Comparison of ENCODE assay signal across 17 cellular contexts in the genomic region with DNA sequence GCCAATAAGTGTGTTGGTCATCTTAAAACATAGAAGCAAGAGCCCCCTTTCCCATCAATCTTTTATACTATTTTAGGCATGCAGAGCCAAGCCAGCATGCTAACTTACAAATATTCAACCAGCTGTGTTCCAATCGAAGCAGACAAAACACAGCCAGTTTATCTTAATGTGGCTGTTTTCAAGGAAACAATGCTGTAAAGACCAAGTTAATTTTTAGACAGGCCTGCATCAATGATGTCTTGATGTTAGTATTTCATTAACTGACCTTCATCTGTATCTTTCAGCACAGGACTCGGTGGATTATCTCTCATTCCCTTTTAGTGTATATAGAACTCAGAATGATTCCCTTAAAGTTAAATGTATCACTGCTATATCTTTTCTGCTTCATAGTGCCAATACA.
A peak's percentile ranks its signal among the peaks of the same experiment; 100 is the strongest.
DNase-seq lines count a peak whose midpoint lies in the region; ATAC-seq, FAIRE-seq and TF ChIP-seq lines count a peak whose summit lies in the region.
"Had no signal": no experiment of that assay in that cellular context is flagged by ENCODE, and none has a peak within 500 bp of the region (broad histone marks: within the 10 kb centered on the region; RNA-seq: fewer than 3 reads in every experiment).

No MANE protein-coding gene starts in this region.

- H3F3A ChIP-seq in SK-N-SH (replicated peaks; ENCODE audit: insufficient read depth) = no peaks in the 10 kb centered on the region

- no peaks in the 10 kb centered on the region for H3K27me3 ChIP-seq in SK-N-SH (ENCODE audit: insufficient read depth)
- H3K27me3 ChIP-seq in tibial artery = no peaks in the 10 kb centered on the region
- H3K27me3 ChIP-seq in Karpas-422 (ENCODE audit: low read length) = no peaks in the 10 kb centered on the region
- H3K27me3 ChIP-seq: heart right ventricle had no signal

- H3K9ac ChIP-seq in SK-N-SH (no peak overlapping the region), kidney (ENCODE audit: low read length in 2 of 2) (no peak overlapping the region), Karpas-422 (ENCODE audit: low read length) (no peak overlapping the region)

- H3K9me3 ChIP-seq in SK-N-SH (no peaks in the 10 kb centered on the region), kidney (ENCODE audit: control insufficient read depth in 1 of 2, low read length in 2 of 2) (no peaks in the 10 kb centered on the region), tibial artery (no peaks in the 10 kb centered on the region), Karpas-422 (ENCODE audit: low read length) (peaks cover 3% of the 10 kb centered on the region; the same call in 1 of the 2 replicates)
- H3K9me3 ChIP-seq: heart right ventricle had no signal

- H2AFZ ChIP-seq in SK-N-SH (ENCODE audit: low read depth) (no peak overlapping the region), Karpas-422 (ENCODE audit: low read length) (no peak overlapping the region)

- H4K20me1 ChIP-seq in SK-N-SH (ENCODE audit: insufficient read depth) = no peaks in the 10 kb centered on the region
- H4K20me1 ChIP-seq in Karpas-422 (ENCODE audit: insufficient read depth, low read depth, low read length) = no peaks in the 10 kb centered on the region

- no peak overlapping the region for H3K4me3 ChIP-seq in SK-N-SH (ENCODE audit: low read depth in 2 of 2, low read length in 1 of 2)
- H3K4me3 ChIP-seq in kidney (ENCODE audit: low read length in 2 of 2) = peak overlapping the region; percentile 48 to 67
- no peak overlapping the region for H3K4me3 ChIP-seq in tibial artery
- no peak overlapping the region for H3K4me3 ChIP-seq in Karpas-422 (ENCODE audit: low read length)

- no peak for TF ChIP-seq RAD21 in SK-N-SH (IDR thresholded peaks at IDR 0.05; ENCODE audit: low read length)

- H3K79me2 ChIP-seq in SK-N-SH (ENCODE audit: insufficient read depth) = no peaks in the 10 kb centered on the region
- no peaks in the 10 kb centered on the region for H3K79me2 ChIP-seq in Karpas-422 (ENCODE audit: low read length)

- H3K4me2 ChIP-seq in SK-N-SH (peak overlapping the region; percentile 51; the same call in 1 of the 2 replicates), Karpas-422 (ENCODE audit: low read depth, low read length, poor library complexity, severe bottlenecking) (no peak overlapping the region)

- no peak for DNase-seq in SK-N-SH
- DNase-seq in kidney = no peak
- no peak for DNase-seq in urothelium cell line (ENCODE audit: low spot score)
- DNase-seq in tibial artery = no peak
- DNase-seq in Karpas-422 = no peak
- DNase-seq in activated CD4-positive, alpha-beta T cell treated with anti-CD3 and anti-CD28 coated beads for 48 hours = no peak
- DNase-seq: activated T-cell treated with anti-CD3 and anti-CD28 coated beads, Interleukin-2, amount 50 U/mL, for 4 hours; amygdala; COR-L47; heart right ventricle; left cardiac atrium; naive thymus-derived CD8-positive, alpha-beta T cell; NCI-H748 treated with DMSO at 0.1 percent for 48 hours; right cardiac atrium had no signal

- WGBS in SK-N-SH (ENCODE audit: low lambda C conversion rate) = 13% methylated on average over 2 of the region's 2 CpGs

- H3K27ac ChIP-seq in SK-N-SH (ENCODE audit: low read depth in 2 of 2, low read length in 1 of 2) (no peak overlapping the region), kidney (ENCODE audit: low read depth in 2 of 2, low read length in 2 of 2) (peak overlapping the region in 1 of 2 donors; percentile 82), tibial artery (no peak overlapping the region), Karpas-422 (ENCODE audit: low read length) (no peak overlapping the region)

- POLR2A ChIA-PET in SK-N-SH (lab: Yijun Ruan, JAX) = no interaction called here

- FAIRE-seq in kidney (lab: Jason Lieb, UNC) (peak; percentile 70), urothelium cell line (lab: Jason Lieb, UNC) (peak; percentile 48)
- FAIRE-seq: A204.1 had no signal

- intact Hi-C loops in kidney (cut with DNase I) = no loop called here
- intact Hi-C loops in tibial artery (cut with DNase I; ENCODE audit: low total_unique reads) = no loop called here

- CTCF ChIA-PET in SK-N-SH (lab: Yijun Ruan, JAX) = no interaction called here

- H3K4me1 ChIP-seq in SK-N-SH (ENCODE audit: control insufficient read depth in 1 of 2, insufficient read depth in 2 of 2, low read depth in 1 of 2, low read length in 1 of 2) = no peaks in the 10 kb centered on the region
- H3K4me1 ChIP-seq in kidney (ENCODE audit: control insufficient read depth in 1 of 2, insufficient read depth in 1 of 2, low read depth in 1 of 2, low read length in 2 of 2) = peaks cover 0 to 4% of the 10 kb centered on the region in 2 donors
- H3K4me1 ChIP-seq in tibial artery = no peaks in the 10 kb centered on the region
- no peaks in the 10 kb centered on the region for H3K4me1 ChIP-seq in Karpas-422 (ENCODE audit: low read length)

- no peak for TF ChIP-seq EP300 in SK-N-SH (IDR thresholded peaks at IDR 0.05; ENCODE audit: borderline replicate concordance in 1 of 2, low read depth in 1 of 2, low read length in 1 of 2)

- ATAC-seq in SK-N-SH treated with all-trans-retinoic acid at 6 μM for 48 hours = no peak
- peak; percentile 34 for ATAC-seq in HG03378 (IDR thresholded peaks at IDR 0.05; ENCODE audit: unreplicated experiment)
- ATAC-seq: activated T-cell treated with anti-CD3 and anti-CD28 coated beads, Interleukin-2, amount 50 U/mL, for 4 hours; heart right ventricle; naive thymus-derived CD8-positive, alpha-beta T cell had no signal

- H3K9me2 ChIP-seq in SK-N-SH = no peaks in the 10 kb centered on the region
- no peaks in the 10 kb centered on the region for H3K9me2 ChIP-seq in Karpas-422 (replicated peaks; ENCODE audit: insufficient read depth, low read length)

- no peaks in the 10 kb centered on the region for H3K36me3 ChIP-seq in SK-N-SH (replicated peaks in 1 of 2; ENCODE audit: control insufficient read depth in 1 of 2, insufficient read depth in 2 of 2, low read length in 1 of 2)
- H3K36me3 ChIP-seq in kidney (ENCODE audit: control insufficient read depth in 1 of 2, insufficient read depth in 2 of 2, low read length in 2 of 2) = no peaks in the 10 kb centered on the region
- H3K36me3 ChIP-seq in tibial artery = no peaks in the 10 kb centered on the region
- no peaks in the 10 kb centered on the region for H3K36me3 ChIP-seq in Karpas-422 (ENCODE audit: insufficient read depth, low read length)
- H3K36me3 ChIP-seq: heart right ventricle had no signal

- TF ChIP-seq CTCF in SK-N-SH (IDR thresholded peaks at IDR 0.05) = no peak
- no peak for TF ChIP-seq CTCF in kidney (IDR thresholded peaks at IDR 0.05; ENCODE audit: borderline replicate concordance, extremely low read depth, insufficient read depth)
- TF ChIP-seq CTCF in tibial artery (IDR thresholded peaks at IDR 0.05) = no peak

TF ChIP-seq in SK-N-SH, 30 proteins besides CTCF, POLR2A, EP300 and RAD21 (continues in another document):
- no peak for TF ChIP-seq GABPA (IDR thresholded peaks at IDR 0.05; ENCODE audit: low read depth)
- TF ChIP-seq, protein P1, sequence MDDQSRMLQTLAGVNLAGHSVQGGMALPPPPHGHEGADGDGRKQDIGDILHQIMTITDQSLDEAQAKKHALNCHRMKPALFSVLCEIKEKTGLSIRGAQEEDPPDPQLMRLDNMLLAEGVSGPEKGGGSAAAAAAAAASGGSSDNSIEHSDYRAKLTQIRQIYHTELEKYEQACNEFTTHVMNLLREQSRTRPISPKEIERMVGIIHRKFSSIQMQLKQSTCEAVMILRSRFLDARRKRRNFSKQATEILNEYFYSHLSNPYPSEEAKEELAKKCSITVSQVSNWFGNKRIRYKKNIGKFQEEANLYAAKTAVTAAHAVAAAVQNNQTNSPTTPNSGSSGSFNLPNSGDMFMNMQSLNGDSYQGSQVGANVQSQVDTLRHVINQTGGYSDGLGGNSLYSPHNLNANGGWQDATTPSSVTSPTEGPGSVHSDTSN (IDR thresholded peaks at IDR 0.05) = no peak
- TF ChIP-seq JUND (IDR thresholded peaks at IDR 0.05) = no peak
- TF ChIP-seq NFIC (IDR thresholded peaks at IDR 0.05; ENCODE audit: borderline replicate concordance) = no peak
- TF ChIP-seq TAF1 (IDR thresholded peaks at IDR 0.05; ENCODE audit: borderline replicate concordance, low read depth, low read length) = no peak
- no peak for TF ChIP-seq TCF12 (IDR thresholded peaks at IDR 0.05)
- TF ChIP-seq, protein P2, sequence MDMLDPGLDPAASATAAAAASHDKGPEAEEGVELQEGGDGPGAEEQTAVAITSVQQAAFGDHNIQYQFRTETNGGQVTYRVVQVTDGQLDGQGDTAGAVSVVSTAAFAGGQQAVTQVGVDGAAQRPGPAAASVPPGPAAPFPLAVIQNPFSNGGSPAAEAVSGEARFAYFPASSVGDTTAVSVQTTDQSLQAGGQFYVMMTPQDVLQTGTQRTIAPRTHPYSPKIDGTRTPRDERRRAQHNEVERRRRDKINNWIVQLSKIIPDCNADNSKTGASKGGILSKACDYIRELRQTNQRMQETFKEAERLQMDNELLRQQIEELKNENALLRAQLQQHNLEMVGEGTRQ (IDR thresholded peaks at IDR 0.05; ENCODE audit: borderline replicate concordance, low read depth, low read length) = no peak
- TF ChIP-seq EZH2phosphoT487 (IDR thresholded peaks at IDR 0.05; ENCODE audit: borderline replicate concordance, low read depth) = no peak

TF ChIP-seq in SK-N-SH treated with all-trans-retinoic acid at 6 μM for 48 hours, 23 proteins besides CTCF, POLR2A, EP300 and RAD21 (continues in another document):
- TF ChIP-seq ZNF8 (CRISPR knock-in tag; IDR thresholded peaks at IDR 0.05) = no peak
- no peak for TF ChIP-seq ZFP30 (CRISPR knock-in tag; IDR thresholded peaks at IDR 0.05)
- TF ChIP-seq, protein P3, sequence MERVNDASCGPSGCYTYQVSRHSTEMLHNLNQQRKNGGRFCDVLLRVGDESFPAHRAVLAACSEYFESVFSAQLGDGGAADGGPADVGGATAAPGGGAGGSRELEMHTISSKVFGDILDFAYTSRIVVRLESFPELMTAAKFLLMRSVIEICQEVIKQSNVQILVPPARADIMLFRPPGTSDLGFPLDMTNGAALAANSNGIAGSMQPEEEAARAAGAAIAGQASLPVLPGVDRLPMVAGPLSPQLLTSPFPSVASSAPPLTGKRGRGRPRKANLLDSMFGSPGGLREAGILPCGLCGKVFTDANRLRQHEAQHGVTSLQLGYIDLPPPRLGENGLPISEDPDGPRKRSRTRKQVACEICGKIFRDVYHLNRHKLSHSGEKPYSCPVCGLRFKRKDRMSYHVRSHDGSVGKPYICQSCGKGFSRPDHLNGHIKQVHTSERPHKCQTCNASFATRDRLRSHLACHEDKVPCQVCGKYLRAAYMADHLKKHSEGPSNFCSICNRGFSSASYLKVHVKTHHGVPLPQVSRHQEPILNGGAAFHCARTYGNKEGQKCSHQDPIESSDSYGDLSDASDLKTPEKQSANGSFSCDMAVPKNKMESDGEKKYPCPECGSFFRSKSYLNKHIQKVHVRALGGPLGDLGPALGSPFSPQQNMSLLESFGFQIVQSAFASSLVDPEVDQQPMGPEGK (CRISPR knock-in tag; IDR thresholded peaks at IDR 0.05; ENCODE audit: borderline replicate concordance) = no peak
- no peak for TF ChIP-seq ZC3H10 (CRISPR knock-in tag; IDR thresholded peaks at IDR 0.05)

Comparison
In these comparisons a context has a peak if more than half of its experiments do, and no peak if none do; other contexts are left out.
1. H3K4me3 ChIP-seq: peak in kidney (2 of 2); none in SK-N-SH (0 of 2), tibial artery (0 of 2) and Karpas-422 (single experiment).